In genomic region chr1:149641179-149641578, GRCh38 we compare ENCODE assay signal across 11 cellular contexts. TPM values are rescaled to one million over a fixed set of nuclear protein-coding genes. Genes with fewer than 3 reads are reported as not detected.
DNase-seq lines count a peak whose midpoint lies in the region; ATAC-seq and TF ChIP-seq lines count a peak whose summit lies in the region.
"Not testable (repeated sequence)": the region's sequence is repeated elsewhere in the genome, so short reads cannot be mapped to it uniquely, and the experiment has no call there.
"Had no signal": no experiment of that assay in that cellular context is flagged by ENCODE, and none has a peak within 500 bp of the region (broad histone marks: within the 10 kb centered on the region; RNA-seq: fewer than 3 reads in every experiment).

No MANE protein-coding gene starts in this region.

- H3K4me3 Mint-ChIP-seq in CD8-positive, alpha-beta memory T cell; activated CD4-positive, alpha-beta memory T cell treated with anti-CD3 and anti-CD28 coated beads for 36 hours; activated naive CD8-positive, alpha-beta T cell; central memory CD8-positive, alpha-beta T cell; nephron progenitor cell: not testable (repeated sequence)

- H3K4me3 ChIP-seq in CD8-positive, alpha-beta memory T cell (ENCODE audit: low read length); WERI-Rb-1 (ENCODE audit: low read depth, low read length); right lobe of liver; tibial nerve: not testable (repeated sequence)

- not testable (repeated sequence) for H3K9me3 Mint-ChIP-seq in CD8-positive, alpha-beta memory T cell; activated CD4-positive, alpha-beta memory T cell treated with anti-CD3 and anti-CD28 coated beads for 36 hours; activated naive CD8-positive, alpha-beta T cell (ENCODE audit: low read depth); central memory CD8-positive, alpha-beta T cell; nephron progenitor cell

- H3K4me1 ChIP-seq in CD8-positive, alpha-beta memory T cell (ENCODE audit: insufficient read depth, low read length); tibial nerve: not testable (repeated sequence)
- peaks cover 0 to 12% (median 0%) of the 10 kb centered on the region in 4 donors for H3K4me1 ChIP-seq in right lobe of liver

- peaks cover 0 to 26% (median 2%) of the 10 kb centered on the region in 3 donors for H3K36me3 Mint-ChIP-seq in CD8-positive, alpha-beta memory T cell
- H3K36me3 Mint-ChIP-seq in activated CD4-positive, alpha-beta memory T cell treated with anti-CD3 and anti-CD28 coated beads for 36 hours; activated naive CD8-positive, alpha-beta T cell; nephron progenitor cell (ENCODE audit: low read depth): not testable (repeated sequence)
- peaks cover 17% of the 10 kb centered on the region for H3K36me3 Mint-ChIP-seq in central memory CD8-positive, alpha-beta T cell (ENCODE audit: insufficient read depth)

- intact Hi-C loops in activated CD4-positive, alpha-beta memory T cell treated with anti-CD3 and anti-CD28 coated beads for 36 hours (cut with micrococcal nuclease); right lobe of liver (cut with DNase I): not testable (repeated sequence)

- H3K4me1 Mint-ChIP-seq in CD8-positive, alpha-beta memory T cell, result peaks cover 20 to 47% (median 37%) of the 10 kb centered on the region in 3 donors
- H3K4me1 Mint-ChIP-seq in activated CD4-positive, alpha-beta memory T cell treated with anti-CD3 and anti-CD28 coated beads for 36 hours (ENCODE audit: low read depth), result peaks cover 13% of the 10 kb centered on the region
- peaks cover 30% of the 10 kb centered on the region for H3K4me1 Mint-ChIP-seq in activated naive CD8-positive, alpha-beta T cell (ENCODE audit: low read depth)
- peaks cover 22% of the 10 kb centered on the region for H3K4me1 Mint-ChIP-seq in central memory CD8-positive, alpha-beta T cell
- H3K4me1 Mint-ChIP-seq in nephron progenitor cell, result peaks cover 18% of the 10 kb centered on the region

- POLR2A ChIA-PET in CD8-positive, alpha-beta memory T cell (lab: Charles Lee); activated CD4-positive, alpha-beta memory T cell treated with anti-CD3 and anti-CD28 coated beads for 36 hours (lab: Charles Lee): not testable (repeated sequence)

- DNase-seq in CD8-positive, alpha-beta memory T cell; activated CD4-positive, alpha-beta memory T cell treated with anti-CD3 and anti-CD28 coated beads for 36 hours; central memory CD8-positive, alpha-beta T cell (ENCODE audit: low spot score in 2 of 2); nephron progenitor cell; tibial nerve (ENCODE audit: low spot score in 2 of 2): not testable (repeated sequence)
- peak; percentile 71 for DNase-seq in WERI-Rb-1
- DNase-seq in right lobe of liver, result peak in 1 of 3 donors; percentile 51

- H3K9me3 ChIP-seq in CD8-positive, alpha-beta memory T cell (ENCODE audit: low read length); WERI-Rb-1 (ENCODE audit: severe bottlenecking); right lobe of liver; tibial nerve: not testable (repeated sequence)

- TF ChIP-seq POLR2A in right lobe of liver (IDR thresholded peaks at IDR 0.05), result peak; percentile 26
- TF ChIP-seq POLR2A in tibial nerve (IDR thresholded peaks at IDR 0.05), result not testable (repeated sequence)

- H3K36me3 ChIP-seq in CD8-positive, alpha-beta memory T cell (ENCODE audit: insufficient read depth, low read length); WERI-Rb-1; right lobe of liver; tibial nerve: not testable (repeated sequence)

- peak overlapping the region in 7 of 8 donors; percentile 34 to 75 (median 43) for H3K27ac Mint-ChIP-seq in CD8-positive, alpha-beta memory T cell
- H3K27ac Mint-ChIP-seq in activated CD4-positive, alpha-beta memory T cell treated with anti-CD3 and anti-CD28 coated beads for 36 hours, result peak overlapping the region; percentile 54
- H3K27ac Mint-ChIP-seq in activated naive CD8-positive, alpha-beta T cell, result peak overlapping the region; percentile 68
- H3K27ac Mint-ChIP-seq in central memory CD8-positive, alpha-beta T cell (ENCODE audit: low read depth), result peak overlapping the region; percentile 51
- H3K27ac Mint-ChIP-seq in nephron progenitor cell, result peak overlapping the region; percentile 59

- H3K27ac ChIP-seq in CD8-positive, alpha-beta memory T cell (ENCODE audit: low read depth, low read length); WERI-Rb-1: not testable (repeated sequence)
- H3K27ac ChIP-seq in right lobe of liver, result peak overlapping the region; percentile 21 to 75 (median 66)
- peak overlapping the region in 3 of 4 donors; percentile 12 to 75 (median 13) for H3K27ac ChIP-seq in tibial nerve

- CTCF ChIA-PET in CD8-positive, alpha-beta memory T cell (lab: Charles Lee); activated CD4-positive, alpha-beta memory T cell treated with anti-CD3 and anti-CD28 coated beads for 36 hours (lab: Charles Lee): not testable (repeated sequence)

- TF ChIP-seq CTCF in WERI-Rb-1 (IDR thresholded peaks at IDR 0.05; ENCODE audit: low read depth, low read length); right lobe of liver (IDR thresholded peaks at IDR 0.05); nephron progenitor cell (IDR thresholded peaks at IDR 0.05); tibial nerve (IDR thresholded peaks at IDR 0.05): not testable (repeated sequence)

- H3K27me3 ChIP-seq in CD8-positive, alpha-beta memory T cell (ENCODE audit: insufficient read depth, low read length, poor library complexity, severe bottlenecking); WERI-Rb-1 (ENCODE audit: insufficient read depth, low read depth, severe bottlenecking); right lobe of liver; tibial nerve: not testable (repeated sequence)

- H3K27me3 Mint-ChIP-seq in CD8-positive, alpha-beta memory T cell; activated CD4-positive, alpha-beta memory T cell treated with anti-CD3 and anti-CD28 coated beads for 36 hours; activated naive CD8-positive, alpha-beta T cell; central memory CD8-positive, alpha-beta T cell; nephron progenitor cell (ENCODE audit: low read depth, poor library complexity): not testable (repeated sequence)

- WGBS in right lobe of liver (ENCODE audit: insufficient coverage, low coverage, low lambda C conversion rate, missing lambda C conversion rate), result 38% methylated on average over 4 of the region's 4 CpGs
- 70 to 71% methylated on average over 4 of the region's 4 CpGs for WGBS in tibial nerve, 2 donors

- TF ChIP-seq EP300 in tibial nerve (IDR thresholded peaks at IDR 0.05), result not testable (repeated sequence)

- not testable (repeated sequence) for ATAC-seq in central memory CD8-positive, alpha-beta T cell (replicated peaks; ENCODE audit: extremely low read depth, poor library complexity, severe bottlenecking)
- ATAC-seq in right lobe of liver, result peak; percentile 38 to 72 (median 60)

RNA-seq across cellular contexts. Expression of gene PPIAL4C, which starts 57.5 kb away (rescaled TPM):
- 1 to 10 TPM in 1 of 2 experiments, under 1 TPM in 1; 0.64 to 1.5 TPM for total RNA-seq in CD8-positive, alpha-beta memory T cell
- not detected for polyA plus RNA-seq in CD8-positive, alpha-beta memory T cell
- total RNA-seq in activated CD4-positive, alpha-beta memory T cell treated with anti-CD3 and anti-CD28 coated beads for 36 hours, result not detected
- total RNA-seq in right lobe of liver, result under 1 TPM in 1 of 6 experiments, not detected in 5; 0.49 TPM
- not detected for total RNA-seq in tibial nerve
- total RNA-seq: G401, H7, IMR-90 had no signal
- polyA plus RNA-seq: IMR-90 had no signal
